ENCODE assay signal across 1 cellular context in genomic region chr1:6600410-6601048, GRCh38.
TF ChIP-seq lines count a peak whose summit lies in the region.

No MANE protein-coding gene starts in this region.

TF ChIP-seq in K562, 482 proteins besides CTCF, POLR2A, EP300 and RAD21 (continued from another document and continues in another):
- TF ChIP-seq ETS1 (conservative IDR thresholded peaks at IDR 0.05; ENCODE audit: control insufficient read depth, low read depth, low read length), result peak; percentile 23
- TF ChIP-seq RBFOX2 (IDR thresholded peaks at IDR 0.05; ENCODE audit: low read depth, low read length), result peak; percentile 42
- TF ChIP-seq SMARCA4 (IDR thresholded peaks at IDR 0.05), result no peak
- peak; percentile 66; the same call in 1 of the 2 replicates for TF ChIP-seq ZBTB1 (CRISPR knock-in tag; IDR thresholded peaks at IDR 0.05; ENCODE audit: borderline replicate concordance, low read depth)
- no peak for TF ChIP-seq ZNF740 (CRISPR knock-in tag; IDR thresholded peaks at IDR 0.05)
- TF ChIP-seq ZNF740 (tag; IDR thresholded peaks at IDR 0.05), result no peak
- TF ChIP-seq TAF1 (IDR thresholded peaks at IDR 0.05; ENCODE audit: control insufficient read depth, extremely low read depth, insufficient read depth, low read length, severe bottlenecking), result peak; percentile 1
- peak; percentile 10; the same call in 1 of the 2 replicates for TF ChIP-seq GABPB1 (CRISPR knock-in tag; IDR thresholded peaks at IDR 0.05)
- 0 out of 2 replicates have a peak, but pooled peaks have one; percentile 62 for TF ChIP-seq SP1 (CRISPR knock-in tag; IDR thresholded peaks at IDR 0.05)
- no peak for TF ChIP-seq ATF1 (CRISPR knock-in tag; IDR thresholded peaks at IDR 0.05)
- peak; percentile 21; the same call in 1 of the 2 replicates for TF ChIP-seq ATF1 (tag; IDR thresholded peaks at IDR 0.05)
- TF ChIP-seq NONO (IDR thresholded peaks at IDR 0.05; ENCODE audit: low read depth in 2 of 2, low read length in 1 of 2), result peak in 1 of 2 experiments; percentile 34; a peak in 1 of 4 replicates
- no peak for TF ChIP-seq FOXA1 (IDR thresholded peaks at IDR 0.05; ENCODE audit: borderline replicate concordance)
- TF ChIP-seq ZFP91 (CRISPR knock-in tag; IDR thresholded peaks at IDR 0.05), result no peak
- TF ChIP-seq SOX6 (IDR thresholded peaks at IDR 0.05), result no peak
- peak; percentile 42 for TF ChIP-seq DACH1 (IDR thresholded peaks at IDR 0.05; ENCODE audit: partially characterized antibody)
- TF ChIP-seq FOXO4 (CRISPR knock-in tag; IDR thresholded peaks at IDR 0.05), result no peak
- TF ChIP-seq ARID3A (IDR thresholded peaks at IDR 0.05; ENCODE audit: borderline replicate concordance, low read depth, low read length), result no peak
- no peak for TF ChIP-seq ID3 (CRISPR knock-in tag; IDR thresholded peaks at IDR 0.05)
- no peak for TF ChIP-seq ID3 (tag; IDR thresholded peaks at IDR 0.05)
- no peak for TF ChIP-seq HCFC1 (IDR thresholded peaks at IDR 0.05; ENCODE audit: low read depth, low read length)
- peak; percentile 57 for TF ChIP-seq KDM5B (IDR thresholded peaks at IDR 0.05; ENCODE audit: insufficient replicate concordance, low read depth, low read length)
- TF ChIP-seq BRF2 (IDR thresholded peaks at IDR 0.05; ENCODE audit: borderline replicate concordance, insufficient read depth, insufficient read length), result no peak
- TF ChIP-seq RAD51 (IDR thresholded peaks at IDR 0.05; ENCODE audit: borderline replicate concordance, low read depth), result no peak
- peak; percentile 68 for TF ChIP-seq KAT7 (CRISPR knock-in tag; IDR thresholded peaks at IDR 0.05; ENCODE audit: borderline replicate concordance)
- 0 out of 2 replicates have a peak, but pooled peaks have one; percentile 21 for TF ChIP-seq TGIF2 (CRISPR knock-in tag; IDR thresholded peaks at IDR 0.05)
- TF ChIP-seq CAMTA2 (CRISPR knock-in tag; conservative IDR thresholded peaks at IDR 0.05), result no peak
- 0 out of 2 replicates have a peak, but pooled peaks have one; percentile 57 for TF ChIP-seq CTBP1 (IDR thresholded peaks at IDR 0.05; ENCODE audit: borderline replicate concordance)
- TF ChIP-seq ESRRB (CRISPR knock-in tag; IDR thresholded peaks at IDR 0.05; ENCODE audit: borderline replicate concordance), result no peak
- TF ChIP-seq ARNT (IDR thresholded peaks at IDR 0.05), result no peak
- no peak for TF ChIP-seq GTF2B (IDR thresholded peaks at IDR 0.05; ENCODE audit: extremely low read depth, insufficient read length)
- no peak for TF ChIP-seq TEAD2 (tag; IDR thresholded peaks at IDR 0.05)
- TF ChIP-seq TEAD4 (IDR thresholded peaks at IDR 0.05; ENCODE audit: low read length), result 0 out of 2 replicates have a peak, but pooled peaks have one; percentile 5
- no peak for TF ChIP-seq TEAD4 (CRISPR knock-in tag; IDR thresholded peaks at IDR 0.05; ENCODE audit: borderline replicate concordance)
- TF ChIP-seq AFF4 (CRISPR knock-in tag; IDR thresholded peaks at IDR 0.05), result peak; percentile 69; the same call in 1 of the 2 replicates
- TF ChIP-seq RHOXF2B (CRISPR knock-in tag; conservative IDR thresholded peaks at IDR 0.05), result no peak
- no peak for TF ChIP-seq HDAC2 (IDR thresholded peaks at IDR 0.05)
- no peak for TF ChIP-seq CTCFL (IDR thresholded peaks at IDR 0.05; ENCODE audit: borderline replicate concordance, insufficient read depth, low read depth, low read length, poor library complexity, severe bottlenecking)
- TF ChIP-seq GMEB1 (CRISPR knock-in tag; IDR thresholded peaks at IDR 0.05), result no peak
- TF ChIP-seq STAT5A (IDR thresholded peaks at IDR 0.05; ENCODE audit: borderline replicate concordance, low read length), result no peak
- TF ChIP-seq PREB (CRISPR knock-in tag; IDR thresholded peaks at IDR 0.05), result 0 out of 2 replicates have a peak, but pooled peaks have one; percentile 52
- no peak for TF ChIP-seq PHB2 (IDR thresholded peaks at IDR 0.05; ENCODE audit: low read depth)
